8 cellular contexts compared by ENCODE assay signal in the genomic region with DNA sequence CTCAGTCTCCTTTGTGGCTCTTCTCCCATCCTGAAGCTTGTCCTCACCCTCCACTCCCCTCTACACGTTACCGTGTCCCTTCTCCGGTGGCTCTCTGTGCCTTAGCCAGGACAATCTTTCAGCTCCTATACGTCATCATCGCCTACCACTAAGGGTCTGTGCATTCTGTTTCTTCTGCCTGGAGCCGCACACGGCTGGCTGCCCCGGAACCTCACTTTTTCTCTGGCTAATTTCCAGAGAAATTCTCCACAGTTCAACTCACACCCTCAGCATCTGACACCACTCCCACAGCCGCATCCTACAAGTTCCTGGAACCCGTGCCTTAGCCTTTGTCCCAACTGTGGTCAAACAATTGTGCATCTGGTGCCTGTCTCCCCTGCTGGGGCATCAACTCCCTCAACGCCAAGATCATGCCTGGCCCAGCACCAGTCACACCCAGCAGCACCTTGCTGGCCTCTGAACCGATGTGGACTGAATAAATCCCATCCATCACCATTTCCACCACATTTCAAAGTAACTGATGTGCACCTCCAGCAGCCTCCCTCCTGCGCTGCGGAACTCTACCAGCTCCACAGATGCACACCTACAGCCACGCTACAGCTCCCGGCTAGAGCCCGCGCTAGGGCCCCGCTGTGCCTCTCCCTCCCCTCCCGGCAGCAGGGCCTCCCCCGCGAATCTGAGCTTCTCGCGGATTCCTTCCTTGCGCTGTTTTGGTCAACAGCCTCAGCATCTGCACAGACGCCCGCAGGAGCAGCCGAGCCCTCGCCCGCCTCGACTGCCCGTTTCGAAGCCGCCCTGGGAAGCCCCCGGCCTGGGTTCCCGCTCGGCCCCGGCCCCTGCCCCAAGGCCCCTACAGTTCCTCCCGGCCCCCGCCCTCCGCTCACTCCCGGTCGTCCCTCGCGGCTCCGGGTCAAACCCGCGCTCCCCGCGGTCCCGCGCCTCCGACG. TPM values are rescaled to one million over a fixed set of nuclear protein-coding genes. Genes with fewer than 3 reads are reported as not detected.
A peak's percentile ranks its signal among the peaks of the same experiment; 100 is the strongest.
DNase-seq lines count a peak whose midpoint lies in the region; ATAC-seq lines count a peak whose summit lies in the region.

No MANE protein-coding gene starts in this region.

- peak overlapping the region in 4 of 5 donors; percentile 62 to 88 (median 84) for H3K9ac ChIP-seq in subcutaneous abdominal adipose tissue (ENCODE audit: low read length in 5 of 5)

- peak; percentile 26 for ATAC-seq in GM18508 (IDR thresholded peaks at IDR 0.05; ENCODE audit: insufficient read depth, unreplicated experiment)
- peak; percentile 13 for ATAC-seq in HG02678 (IDR thresholded peaks at IDR 0.05; ENCODE audit: unreplicated experiment)

- no peaks in the 10 kb centered on the region for H3K9me3 ChIP-seq in subcutaneous abdominal adipose tissue (ENCODE audit: control insufficient read depth in 5 of 5, low read length in 5 of 5)

- no peaks in the 10 kb centered on the region for H3K27me3 ChIP-seq in subcutaneous abdominal adipose tissue (ENCODE audit: control insufficient read depth in 5 of 5, insufficient read depth in 4 of 5, low read length in 5 of 5)

- H3K27ac ChIP-seq in epithelial cell of prostate (peak overlapping the region; percentile 75), subcutaneous abdominal adipose tissue (ENCODE audit: low read depth, low read length) (no peak overlapping the region)

- peak; percentile 48 for DNase-seq in NCI-H1105 treated with DMSO at 0.1 percent for 48 hours (lab: John Stamatoyannopoulos, UW)
- DNase-seq in activated CD4-positive, alpha-beta T cell treated with anti-CD3 and anti-CD28 coated beads, Interleukin-2, amount 50 U/mL, for 4 hours: peak; percentile 12 to 21
- no peak for DNase-seq in epithelial cell of prostate (ENCODE audit: low read depth, low spot score)
- DNase-seq in myocyte (ENCODE audit: low read depth): peak; percentile 70
- DNase-seq in epidermal melanocyte (ENCODE audit: insufficient read length, low spot score): no peak

- H3K4me3 ChIP-seq in subcutaneous abdominal adipose tissue (ENCODE audit: low read depth in 1 of 5, low read length in 5 of 5): peak overlapping the region; percentile 73 to 87 (median 78)

- H3K36me3 ChIP-seq in subcutaneous abdominal adipose tissue (ENCODE audit: control insufficient read depth in 5 of 5, insufficient read depth in 5 of 5, low read length in 5 of 5): peaks cover 0 to 6% (median 0%) of the 10 kb centered on the region in 5 donors

- H3K4me1 ChIP-seq in subcutaneous abdominal adipose tissue (ENCODE audit: control insufficient read depth in 5 of 5, insufficient read depth in 5 of 5, low read length in 5 of 5): peaks cover 5 to 42% (median 30%) of the 10 kb centered on the region in 5 donors

RNA-seq across cellular contexts. Expression of a gene that starts 0.7 kb away (rescaled TPM):
- total RNA-seq in myocyte: 26.2 and 27.2 TPM in 2 replicates
- 18.2 TPM for polyA plus RNA-seq in myocyte (2012)

RNA-seq across cellular contexts. Expression of a gene that starts 36.5 kb away (rescaled TPM):
- 6.6 and 8.4 TPM in 2 replicates for total RNA-seq in myocyte
- polyA plus RNA-seq in myocyte (2012): 6.8 TPM

Comparison
In these comparisons a context has a peak if more than half of its experiments do, and no peak if none do; other contexts are left out.
1. DNase-seq: peak in NCI-H1105 treated with DMSO at 0.1 percent for 48 hours (single experiment), activated CD4-positive, alpha-beta T cell treated with anti-CD3 and anti-CD28 coated beads, Interleukin-2, amount 50 U/mL, for 4 hours (2 of 2) and myocyte (single experiment); none in epithelial cell of prostate (single experiment) and epidermal melanocyte (single experiment).